Comparison of ENCODE assay signal across 1 cellular context in the genomic region with DNA sequence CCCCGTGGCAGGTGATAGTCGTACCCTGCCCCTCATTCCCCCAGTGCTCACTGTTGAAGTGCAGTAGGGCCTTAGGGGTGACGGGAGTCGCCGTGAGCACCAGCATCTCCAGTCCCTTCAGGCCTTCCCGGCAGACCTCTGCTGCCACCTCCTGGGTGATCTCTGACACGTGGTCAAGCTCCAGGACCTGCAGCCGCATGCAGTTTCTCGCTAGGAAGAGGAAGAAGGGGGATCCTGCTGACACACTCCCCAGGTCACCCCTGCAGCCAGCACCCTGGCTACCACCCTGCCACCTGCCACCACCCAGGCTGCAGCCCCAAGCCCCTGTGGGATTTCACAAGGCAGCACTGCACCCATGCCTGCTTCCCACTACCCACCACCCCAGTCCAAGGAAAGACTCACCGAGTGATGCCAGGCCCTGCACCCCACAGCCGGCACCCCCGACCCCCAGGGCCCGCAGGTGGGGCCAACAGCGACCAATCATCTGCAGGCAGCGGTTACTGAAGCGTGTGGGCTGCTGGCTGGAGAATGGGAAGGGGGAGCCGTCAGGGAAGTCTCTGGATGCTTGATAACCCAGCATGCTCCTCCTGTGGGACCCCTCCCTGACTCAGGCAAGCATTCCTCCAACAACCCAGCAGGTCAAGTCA.
TF ChIP-seq lines count a peak whose summit lies in the region.

No MANE protein-coding gene starts in this region.

TF ChIP-seq in HepG2, 621 proteins besides CTCF, POLR2A, EP300 and RAD21 (continued from another document and continues in another):
- TF ChIP-seq KDM2A (CRISPR knock-in tag; IDR thresholded peaks at IDR 0.05; ENCODE audit: borderline replicate concordance, low read depth) (peak; percentile 49; the same call in 1 of the 2 replicates), ZNF569 (CRISPR knock-in tag; IDR thresholded peaks at IDR 0.05; ENCODE audit: borderline replicate concordance) (no peak), HNF4G (IDR thresholded peaks at IDR 0.05; ENCODE audit: borderline replicate concordance, low read depth, low read length) (no peak), HNF4G (CRISPR knock-in tag; IDR thresholded peaks at IDR 0.05; ENCODE audit: borderline replicate concordance, low read depth) (peak; percentile 59; the same call in 1 of the 2 replicates), RELA (CRISPR knock-in tag; IDR thresholded peaks at IDR 0.05) (no peak), ZNF615 (CRISPR knock-in tag; IDR thresholded peaks at IDR 0.05; ENCODE audit: borderline replicate concordance) (no peak), NFE2 (CRISPR knock-in tag; IDR thresholded peaks at IDR 0.05) (no peak), ZBTB7B (CRISPR knock-in tag; IDR thresholded peaks at IDR 0.05) (no peak), GABPA (IDR thresholded peaks at IDR 0.05; ENCODE audit: low read depth, low read length) (no peak), GABPA (CRISPR knock-in tag; IDR thresholded peaks at IDR 0.05; ENCODE audit: low read depth) (no peak), SRY (CRISPR knock-in tag; IDR thresholded peaks at IDR 0.05) (no peak), ZBTB3 (CRISPR knock-in tag; IDR thresholded peaks at IDR 0.05; ENCODE audit: borderline replicate concordance, low read depth) (no peak), MEIS1 (CRISPR knock-in tag; IDR thresholded peaks at IDR 0.05; ENCODE audit: borderline replicate concordance) (no peak), ZNF746 (CRISPR knock-in tag; IDR thresholded peaks at IDR 0.05) (no peak), RXRA (CRISPR knock-in tag; IDR thresholded peaks at IDR 0.05) (0 out of 2 replicates have a peak, but pooled peaks have one; percentile 29), NFIC (IDR thresholded peaks at IDR 0.05; ENCODE audit: low read length) (no peak), HOXA9 (CRISPR knock-in tag; IDR thresholded peaks at IDR 0.05; ENCODE audit: borderline replicate concordance) (no peak), POLR2AphosphoS2 (IDR thresholded peaks at IDR 0.05; ENCODE audit: low read depth, low read length) (no peak), ZNF775 (CRISPR knock-in tag; IDR thresholded peaks at IDR 0.05; ENCODE audit: borderline replicate concordance) (no peak), PAF1 (CRISPR knock-in tag; IDR thresholded peaks at IDR 0.05) (no peak), ZNF607 (CRISPR knock-in tag; IDR thresholded peaks at IDR 0.05; ENCODE audit: borderline replicate concordance) (no peak), ZNF160 (CRISPR knock-in tag; IDR thresholded peaks at IDR 0.05) (no peak), ZNF572 (CRISPR knock-in tag; IDR thresholded peaks at IDR 0.05) (no peak), ZNF589 (CRISPR knock-in tag; conservative IDR thresholded peaks at IDR 0.05) (no peak), ZNF816 (CRISPR knock-in tag; IDR thresholded peaks at IDR 0.05; ENCODE audit: borderline replicate concordance) (no peak), ZNF614 (CRISPR knock-in tag; IDR thresholded peaks at IDR 0.05; ENCODE audit: borderline replicate concordance) (peak; percentile 35; the same call in 1 of the 2 replicates), ZNF251 (CRISPR knock-in tag; IDR thresholded peaks at IDR 0.05) (no peak), FOXK2 (IDR thresholded peaks at IDR 0.05) (no peak), ZNF747 (CRISPR knock-in tag; IDR thresholded peaks at IDR 0.05; ENCODE audit: borderline replicate concordance) (no peak), TEAD3 (CRISPR knock-in tag; optimal IDR thresholded peaks at IDR 0.05; ENCODE audit: borderline replicate concordance) (no peak), STAG1 (CRISPR knock-in tag; IDR thresholded peaks at IDR 0.05) (peak; percentile 86), ZBTB49 (CRISPR knock-in tag; IDR thresholded peaks at IDR 0.05; ENCODE audit: borderline replicate concordance) (no peak), FIP1L1 (IDR thresholded peaks at IDR 0.05; ENCODE audit: borderline replicate concordance, insufficient read depth, low read depth, low read length) (no peak), PAXIP1 (CRISPR knock-in tag; conservative IDR thresholded peaks at IDR 0.05) (no peak), HNRNPH1 (optimal IDR thresholded peaks at IDR 0.05; ENCODE audit: low read depth, low read length) (no peak), SOX13 (IDR thresholded peaks at IDR 0.05) (no peak), SOX13 (CRISPR knock-in tag; conservative IDR thresholded peaks at IDR 0.05 in 1 of 2, IDR thresholded peaks at IDR 0.05 in 1 of 2) (peak in 1 of 2 experiments; percentile 23; a peak in 1 of 4 replicates), RFX3 (CRISPR knock-in tag; IDR thresholded peaks at IDR 0.05) (no peak), ZMYM2 (CRISPR knock-in tag; IDR thresholded peaks at IDR 0.05) (no peak), ZNF563 (CRISPR knock-in tag; IDR thresholded peaks at IDR 0.05) (no peak), ZNF704 (CRISPR knock-in tag; IDR thresholded peaks at IDR 0.05; ENCODE audit: borderline replicate concordance) (no peak), ZNF253 (CRISPR knock-in tag; IDR thresholded peaks at IDR 0.05; ENCODE audit: borderline replicate concordance) (no peak), ATF7 (IDR thresholded peaks at IDR 0.05) (no peak), ATF7 (CRISPR knock-in tag; IDR thresholded peaks at IDR 0.05) (no peak), MXD4 (CRISPR knock-in tag; IDR thresholded peaks at IDR 0.05) (peak; percentile 81; the same call in 1 of the 2 replicates)
- TF ChIP-seq, protein P1, sequence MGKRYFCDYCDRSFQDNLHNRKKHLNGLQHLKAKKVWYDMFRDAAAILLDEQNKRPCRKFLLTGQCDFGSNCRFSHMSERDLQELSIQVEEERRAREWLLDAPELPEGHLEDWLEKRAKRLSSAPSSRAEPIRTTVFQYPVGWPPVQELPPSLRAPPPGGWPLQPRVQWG (CRISPR knock-in tag; IDR thresholded peaks at IDR 0.05; ENCODE audit: borderline replicate concordance, low read depth) = no peak
- TF ChIP-seq, protein P2, sequence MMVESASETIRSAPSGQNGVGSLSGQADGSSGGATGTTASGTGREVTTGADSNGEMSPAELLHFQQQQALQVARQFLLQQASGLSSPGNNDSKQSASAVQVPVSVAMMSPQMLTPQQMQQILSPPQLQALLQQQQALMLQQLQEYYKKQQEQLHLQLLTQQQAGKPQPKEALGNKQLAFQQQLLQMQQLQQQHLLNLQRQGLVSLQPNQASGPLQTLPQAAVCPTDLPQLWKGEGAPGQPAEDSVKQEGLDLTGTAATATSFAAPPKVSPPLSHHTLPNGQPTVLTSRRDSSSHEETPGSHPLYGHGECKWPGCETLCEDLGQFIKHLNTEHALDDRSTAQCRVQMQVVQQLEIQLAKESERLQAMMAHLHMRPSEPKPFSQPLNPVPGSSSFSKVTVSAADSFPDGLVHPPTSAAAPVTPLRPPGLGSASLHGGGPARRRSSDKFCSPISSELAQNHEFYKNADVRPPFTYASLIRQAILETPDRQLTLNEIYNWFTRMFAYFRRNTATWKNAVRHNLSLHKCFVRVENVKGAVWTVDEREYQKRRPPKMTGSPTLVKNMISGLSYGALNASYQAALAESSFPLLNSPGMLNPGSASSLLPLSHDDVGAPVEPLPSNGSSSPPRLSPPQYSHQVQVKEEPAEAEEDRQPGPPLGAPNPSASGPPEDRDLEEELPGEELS (CRISPR knock-in tag; IDR thresholded peaks at IDR 0.05) = no peak
- TF ChIP-seq, protein P3, sequence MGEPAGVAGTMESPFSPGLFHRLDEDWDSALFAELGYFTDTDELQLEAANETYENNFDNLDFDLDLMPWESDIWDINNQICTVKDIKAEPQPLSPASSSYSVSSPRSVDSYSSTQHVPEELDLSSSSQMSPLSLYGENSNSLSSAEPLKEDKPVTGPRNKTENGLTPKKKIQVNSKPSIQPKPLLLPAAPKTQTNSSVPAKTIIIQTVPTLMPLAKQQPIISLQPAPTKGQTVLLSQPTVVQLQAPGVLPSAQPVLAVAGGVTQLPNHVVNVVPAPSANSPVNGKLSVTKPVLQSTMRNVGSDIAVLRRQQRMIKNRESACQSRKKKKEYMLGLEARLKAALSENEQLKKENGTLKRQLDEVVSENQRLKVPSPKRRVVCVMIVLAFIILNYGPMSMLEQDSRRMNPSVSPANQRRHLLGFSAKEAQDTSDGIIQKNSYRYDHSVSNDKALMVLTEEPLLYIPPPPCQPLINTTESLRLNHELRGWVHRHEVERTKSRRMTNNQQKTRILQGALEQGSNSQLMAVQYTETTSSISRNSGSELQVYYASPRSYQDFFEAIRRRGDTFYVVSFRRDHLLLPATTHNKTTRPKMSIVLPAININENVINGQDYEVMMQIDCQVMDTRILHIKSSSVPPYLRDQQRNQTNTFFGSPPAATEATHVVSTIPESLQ (CRISPR knock-in tag; conservative IDR thresholded peaks at IDR 0.05) = no peak
- TF ChIP-seq, protein P4, sequence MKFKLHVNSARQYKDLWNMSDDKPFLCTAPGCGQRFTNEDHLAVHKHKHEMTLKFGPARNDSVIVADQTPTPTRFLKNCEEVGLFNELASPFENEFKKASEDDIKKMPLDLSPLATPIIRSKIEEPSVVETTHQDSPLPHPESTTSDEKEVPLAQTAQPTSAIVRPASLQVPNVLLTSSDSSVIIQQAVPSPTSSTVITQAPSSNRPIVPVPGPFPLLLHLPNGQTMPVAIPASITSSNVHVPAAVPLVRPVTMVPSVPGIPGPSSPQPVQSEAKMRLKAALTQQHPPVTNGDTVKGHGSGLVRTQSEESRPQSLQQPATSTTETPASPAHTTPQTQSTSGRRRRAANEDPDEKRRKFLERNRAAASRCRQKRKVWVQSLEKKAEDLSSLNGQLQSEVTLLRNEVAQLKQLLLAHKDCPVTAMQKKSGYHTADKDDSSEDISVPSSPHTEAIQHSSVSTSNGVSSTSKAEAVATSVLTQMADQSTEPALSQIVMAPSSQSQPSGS (CRISPR knock-in tag; IDR thresholded peaks at IDR 0.05) = peak; percentile 23; the same call in 1 of the 2 replicates
- TF ChIP-seq, protein P5, sequence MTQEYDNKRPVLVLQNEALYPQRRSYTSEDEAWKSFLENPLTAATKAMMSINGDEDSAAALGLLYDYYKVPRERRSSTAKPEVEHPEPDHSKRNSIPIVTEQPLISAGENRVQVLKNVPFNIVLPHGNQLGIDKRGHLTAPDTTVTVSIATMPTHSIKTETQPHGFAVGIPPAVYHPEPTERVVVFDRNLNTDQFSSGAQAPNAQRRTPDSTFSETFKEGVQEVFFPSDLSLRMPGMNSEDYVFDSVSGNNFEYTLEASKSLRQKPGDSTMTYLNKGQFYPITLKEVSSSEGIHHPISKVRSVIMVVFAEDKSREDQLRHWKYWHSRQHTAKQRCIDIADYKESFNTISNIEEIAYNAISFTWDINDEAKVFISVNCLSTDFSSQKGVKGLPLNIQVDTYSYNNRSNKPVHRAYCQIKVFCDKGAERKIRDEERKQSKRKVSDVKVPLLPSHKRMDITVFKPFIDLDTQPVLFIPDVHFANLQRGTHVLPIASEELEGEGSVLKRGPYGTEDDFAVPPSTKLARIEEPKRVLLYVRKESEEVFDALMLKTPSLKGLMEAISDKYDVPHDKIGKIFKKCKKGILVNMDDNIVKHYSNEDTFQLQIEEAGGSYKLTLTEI (CRISPR knock-in tag; conservative IDR thresholded peaks at IDR 0.05) = no peak
